In the genomic region with DNA sequence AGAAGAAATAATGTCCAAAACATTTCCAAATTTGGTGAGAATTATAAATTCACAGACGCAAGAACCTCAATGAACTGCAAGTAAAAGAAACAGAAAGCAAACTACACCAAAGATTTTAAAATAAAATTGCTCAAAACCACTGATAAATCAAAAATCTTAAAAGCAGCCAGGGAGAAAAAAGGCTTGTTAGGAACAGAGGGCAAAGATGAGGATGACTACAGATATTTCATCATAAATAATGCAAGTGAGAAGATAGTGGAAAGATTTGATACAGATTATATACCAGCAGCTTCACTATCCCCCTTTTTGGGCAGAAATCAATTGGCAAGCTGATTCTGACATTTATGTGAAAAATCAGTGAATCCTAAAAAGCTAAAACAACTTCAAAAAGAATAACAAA, we compare ENCODE assay signal across 28 cellular contexts. TPM values are rescaled to one million over a fixed set of nuclear protein-coding genes. Genes with fewer than 3 reads are reported as not detected.
"Had no signal": no experiment of that assay in that cellular context is flagged by ENCODE, and none has a peak within 500 bp of the region (broad histone marks: within the 10 kb centered on the region; RNA-seq: fewer than 3 reads in every experiment).

No MANE protein-coding gene starts in this region.

- DNase-seq: natural killer cell; occipital lobe; ovary; posterior cingulate gyrus; psoas muscle; right cardiac atrium; spleen; stimulated activated CD4-positive, alpha-beta T cell treated with anti-CD3 and anti-CD28 coated beads, Interleukin-12 subunit alpha, Interleukin-12 subunit beta, amount 100 ng/mL, for 4 hours; stimulated activated CD4-positive, alpha-beta T cell treated with anti-CD3 and anti-CD28 coated beads, Interleukin-1b, Interleukin-23, amount 100 ng/mL, for 48 hours; stimulated activated CD4-positive, alpha-beta T cell treated with anti-CD3 and anti-CD28 coated beads, Interleukin-4, amount 100 ng/mL, for 1 hour; stimulated activated CD4-positive, alpha-beta T cell treated with anti-CD3 and anti-CD28 coated beads, Interleukin-4, amount 100 ng/mL, for 4 hours; stimulated activated CD8-positive, alpha-beta memory T cell treated with anti-CD3 and anti-CD28 coated beads, Interleukin-4, amount 100 ng/mL, for 48 hours; stimulated activated naive CD4-positive, alpha-beta T cell; stimulated activated naive CD8-positive, alpha-beta T cell treated with anti-CD3 and anti-CD28 coated beads, Interleukin-15, amount 100 ng/mL, for 72 hours; stimulated activated naive CD8-positive, alpha-beta T cell treated with anti-CD3 and anti-CD28 coated beads, Interleukin-15, Interleukin-2, amounts not matched to agents 100 U/mL and 50 U/mL, for 24 hours; substantia nigra; testis; tibial artery; transverse colon; upper lobe of right lung; uterus had no signal

- H3K27me3 Mint-ChIP-seq: progenitor cell of endocrine pancreas; stimulated activated memory B cell treated with anti-CD40 and anti-IgM and Interleukin-4, amounts not matched to agents 10 μg/mL and 1 μg/mL and 100 μg/mL, for 72 hours; stimulated activated naive CD8-positive, alpha-beta T cell treated with anti-CD3 and anti-CD28 coated beads, Interleukin-15, amount 100 ng/mL, for 72 hours; type B pancreatic cell had no signal

- H3K36me3 Mint-ChIP-seq: stimulated activated memory B cell treated with anti-CD40 and anti-IgM and Interleukin-4, amounts not matched to agents 10 μg/mL and 1 μg/mL and 100 μg/mL, for 72 hours had no signal

- H3K9me3 Mint-ChIP-seq: type B pancreatic cell had no signal

- H3K27ac Mint-ChIP-seq: natural killer cell; nephron; neural progenitor cell; progenitor cell of endocrine pancreas; stimulated activated memory B cell treated with anti-CD40 and anti-IgM and Interleukin-4, amounts not matched to agents 10 μg/mL and 1 μg/mL and 100 μg/mL, for 72 hours; stimulated activated naive CD8-positive, alpha-beta T cell treated with anti-CD3 and anti-CD28 coated beads, Interleukin-15, amount 100 ng/mL, for 72 hours; type B pancreatic cell had no signal

- H3K4me3 Mint-ChIP-seq: natural killer cell; nephron; neural progenitor cell; stimulated activated memory B cell treated with anti-CD40 and anti-IgM and Interleukin-4, amounts not matched to agents 10 μg/mL and 1 μg/mL and 100 μg/mL, for 72 hours; stimulated activated naive CD8-positive, alpha-beta T cell treated with anti-CD3 and anti-CD28 coated beads, Interleukin-15, amount 100 ng/mL, for 72 hours; type B pancreatic cell had no signal

- ATAC-seq: natural killer cell; psoas muscle; right cardiac atrium; sciatic nerve; stimulated activated memory B cell treated with anti-CD40 and anti-IgM and Interleukin-4, amounts not matched to agents 10 μg/mL and 1 μg/mL and 100 μg/mL, for 72 hours; stimulated activated naive CD8-positive, alpha-beta T cell treated with anti-CD3 and anti-CD28 coated beads, Interleukin-15, amount 100 ng/mL, for 72 hours; stimulated activated naive CD8-positive, alpha-beta T cell treated with anti-CD3 and anti-CD28 coated beads, Interleukin-15, Interleukin-2, amounts not matched to agents 100 U/mL and 50 U/mL, for 24 hours; upper lobe of right lung had no signal

- H3K4me1 Mint-ChIP-seq: natural killer cell; nephron; stimulated activated memory B cell treated with anti-CD40 and anti-IgM and Interleukin-4, amounts not matched to agents 10 μg/mL and 1 μg/mL and 100 μg/mL, for 72 hours; stimulated activated naive CD8-positive, alpha-beta T cell treated with anti-CD3 and anti-CD28 coated beads, Interleukin-15, amount 100 ng/mL, for 72 hours had no signal

RNA-seq across cellular contexts. Expression of a gene that starts 10.3 kb away (rescaled TPM):
- total RNA-seq: natural killer cell, osteoblast had no signal
